Comparison of ENCODE assay signal across 18 cellular contexts in genomic region chr1:198231776-198232175, GRCh38.
"Had no signal": no experiment of that assay in that cellular context is flagged by ENCODE, and none has a peak within 500 bp of the region (broad histone marks: within the 10 kb centered on the region; RNA-seq: fewer than 3 reads in every experiment).

No MANE protein-coding gene starts in this region.

- DNase-seq: activated B cell treated with CpG ODN at 0.5 μM for 24 hours; activated CD4-positive, alpha-beta T cell treated with anti-CD3 and anti-CD28 coated beads, Interleukin-2, amount 10 ng/mL, durations not matched to agents 24 days and 14 days; activated CD8-positive, alpha-beta memory T cell treated with anti-CD3 and anti-CD28 coated beads, Interleukin-2, amount 50 U/mL, for 4 hours; activated CD8-positive, alpha-beta T cell treated with anti-CD3 and anti-CD28 coated beads, Interleukin-2, amount 10 ng/mL, durations not matched to agents 7 days and 5 days; activated gamma-delta T cell treated with Interleukin-2 at 50 U/mL for 16 hours; amniotic stem cell; body of pancreas; central memory CD4-positive, alpha-beta T cell; effector memory CD4-positive, alpha-beta T cell; islet precursor cell; naive B cell; stimulated activated CD4-positive, alpha-beta T cell treated with anti-CD3 and anti-CD28 coated beads, Interleukin-15, amount 100 ng/mL, for 24 hours; stimulated activated CD4-positive, alpha-beta T cell treated with anti-CD3 and anti-CD28 coated beads, Interleukin-4, amount 100 ng/mL, for 1 hour; stimulated activated naive B cell treated with anti-CD40 and anti-IgM and Interleukin-4, amounts not matched to agents 10 μg/mL and 1 μg/mL and 100 μg/mL, for 72 hours; T-helper 2 cell; thyroid gland had no signal

- H3K27ac ChIP-seq: body of pancreas, right atrium auricular region, skin epidermis, thyroid gland had no signal

- H3K27me3 ChIP-seq: body of pancreas, right atrium auricular region, thyroid gland had no signal

- H3K36me3 ChIP-seq: right atrium auricular region, thyroid gland had no signal

- H3K9me3 ChIP-seq: body of pancreas, right atrium auricular region, thyroid gland had no signal

- H3K4me3 ChIP-seq: body of pancreas, right atrium auricular region, skin epidermis, thyroid gland had no signal
